ENCODE assay signal across 16 cellular contexts in genomic region chr12:63038361-63039100, GRCh38.
DNase-seq lines count a peak whose midpoint lies in the region; ATAC-seq and TF ChIP-seq lines count a peak whose summit lies in the region.
"Had no signal": no experiment of that assay in that cellular context is flagged by ENCODE, and none has a peak within 500 bp of the region (broad histone marks: within the 10 kb centered on the region; RNA-seq: fewer than 3 reads in every experiment).

No MANE protein-coding gene starts in this region.

- TF ChIP-seq CTCF in LNCaP clone FGC (IDR thresholded peaks at IDR 0.05; ENCODE audit: control insufficient read depth, extremely low read depth, insufficient read depth): no peak

- DNase-seq in D341Med (ENCODE audit: low spot score) (peak; percentile 22), LNCaP clone FGC (ENCODE audit: low read depth) (peak; percentile 82), NCI-H2227 (lab: John Stamatoyannopoulos, UW; ENCODE audit: unreplicated experiment) (peak; percentile 82), SK-N-DZ (ENCODE audit: low spot score) (peak; percentile 17), COLO829 (ENCODE audit: low spot score) (no peak)
- DNase-seq: Calu3, DND-41, Karpas-422, NCI-H1694, NCI-H226, NCI-H526, Right ventricle myocardium superior, T-helper 17 cell had no signal

- H3K4me3 ChIP-seq in LNCaP clone FGC (ENCODE audit: low read depth, low read length): no peak overlapping the region

- ATAC-seq in HG03196 (IDR thresholded peaks at IDR 0.05; ENCODE audit: unreplicated experiment): no peak
- no peak for ATAC-seq in HG03469 (IDR thresholded peaks at IDR 0.05; ENCODE audit: unreplicated experiment)
- ATAC-seq: Panc1, T-helper 17 cell had no signal
